ENCODE assay signal across 21 cellular contexts in genomic region chr12:99370742-99371141, GRCh38.
DNase-seq lines count a peak whose midpoint lies in the region; ATAC-seq, FAIRE-seq and TF ChIP-seq lines count a peak whose summit lies in the region.
"Had no signal": no experiment of that assay in that cellular context is flagged by ENCODE, and none has a peak within 500 bp of the region (broad histone marks: within the 10 kb centered on the region; RNA-seq: fewer than 3 reads in every experiment).

No MANE protein-coding gene starts in this region.

- SMC1A ChIA-PET in GM12878 (lab: Charles Lee; ENCODE audit: uncharacterized antibody, unreplicated experiment), result interaction anchor here (1.6 kb wide), 1 partner anchor 11 kb away, joined by 3 read pairs; no protein-coding TSS in a partner anchor

- H3K9me3 ChIP-seq in GM12878 (replicated peaks; ENCODE audit: control insufficient read depth, insufficient read depth, low read length), result no peaks in the 10 kb centered on the region
- H3K9me3 ChIP-seq: SK-N-SH had no signal

- H2AFZ ChIP-seq in GM12878 (ENCODE audit: control insufficient read depth, low read depth, low read length), result no peak overlapping the region

- RAD21 ChIA-PET in GM12878 (lab: Charles Lee; ENCODE audit: unreplicated experiment), result no interaction called here

- no peak overlapping the region for H3K27ac Mint-ChIP-seq in immature natural killer cell
- H3K27ac Mint-ChIP-seq: IgD-negative memory B cell had no signal

- H3K27me3 ChIP-seq in GM12878 (replicated peaks in 1 of 2; ENCODE audit: control insufficient read depth in 2 of 2, insufficient read depth in 2 of 2, low read length in 1 of 2), result no peaks in the 10 kb centered on the region

- ATAC-seq in GM18867 (IDR thresholded peaks at IDR 0.05; ENCODE audit: unreplicated experiment) (peak; percentile 72), GM19467 (IDR thresholded peaks at IDR 0.05; ENCODE audit: unreplicated experiment) (peak; percentile 56), HG03159 (IDR thresholded peaks at IDR 0.05; ENCODE audit: unreplicated experiment) (peak; percentile 80), GM12878 (peak; percentile 59)

- no peaks in the 10 kb centered on the region for H4K20me1 ChIP-seq in GM12878 (ENCODE audit: control insufficient read depth, insufficient read depth)

- no peak overlapping the region for H3K9ac ChIP-seq in GM12878 (ENCODE audit: control insufficient read depth, insufficient read depth, low read length)
- H3K9ac ChIP-seq: SK-N-SH had no signal

- H3K27me3 Mint-ChIP-seq in immature natural killer cell (ENCODE audit: low read depth in 3 of 3), result peaks cover 0 to 2% (median 2%) of the 10 kb centered on the region in 3 donors
- H3K27me3 Mint-ChIP-seq: IgD-negative memory B cell had no signal

- BruUV-seq in GM12878 (replicated peaks; lab: Mats Ljungman, UMichigan), result no TSS peak

- H3K4me3 ChIP-seq in GM12878, result no peak overlapping the region

- H3K27ac ChIP-seq in GM12878 (ENCODE audit: control insufficient read depth, insufficient read depth), result no peak overlapping the region

- in situ Hi-C loops in GM12878 (cut with MboI), result no loop called here

- no peaks in the 10 kb centered on the region for H3K4me1 Mint-ChIP-seq in immature natural killer cell
- H3K4me1 Mint-ChIP-seq: IgD-negative memory B cell had no signal

- DNase-seq in GM12878 (ENCODE audit: low read depth, low spot score), result no peak
- no peak for DNase-seq in NCI-H510A treated with DMSO at 0.1 percent for 48 hours (lab: John Stamatoyannopoulos, UW)
- no peak for DNase-seq in AG08395 (ENCODE audit: low spot score)
- DNase-seq in T-helper 2 cell, result no peak
- DNase-seq in immature natural killer cell, result no peak
- DNase-seq: C1 segment of cervical spinal cord, DMS79 treated with DMSO at 0.1 percent for 48 hours, H7, Kasumi-1, NCI-H1105 treated with DMSO at 0.1 percent for 48 hours, NCI-H1694 treated with DMSO at 0.1 percent for 48 hours, NCI-H226, NCI-H526, SHP77, SK-N-SH, T-helper 1 cell had no signal

- H3K36me3 ChIP-seq in GM12878 (ENCODE audit: control insufficient read depth in 2 of 2, insufficient read depth in 2 of 2, low read length in 1 of 2), result no peaks in the 10 kb centered on the region

- WGBS in GM12878 (ENCODE audit: insufficient coverage, insufficient replicate concordance, low lambda C conversion rate, missing lambda C conversion rate), result 26% methylated on average over 1 of the region's 1 CpG

- no peaks in the 10 kb centered on the region for H3K36me3 Mint-ChIP-seq in immature natural killer cell
- H3K36me3 Mint-ChIP-seq: IgD-negative memory B cell had no signal

- H3K4me1 ChIP-seq in GM12878 (ENCODE audit: control insufficient read depth, insufficient read depth, low read length), result no peaks in the 10 kb centered on the region

- CTCF ChIA-PET in GM12878 (lab: Yijun Ruan, JAX), result interaction anchor here (1.1 kb wide), 1 partner anchor 16 kb away, joined by 4 read pairs; no protein-coding TSS in a partner anchor

- no peak overlapping the region for H3K4me3 Mint-ChIP-seq in immature natural killer cell
- H3K4me3 Mint-ChIP-seq: IgD-negative memory B cell had no signal

- TF ChIP-seq RAD21 in GM12878 (IDR thresholded peaks at IDR 0.05; ENCODE audit: insufficient read depth, low read depth, low read length), result no peak

- TF ChIP-seq CTCF in GM12878 (IDR thresholded peaks at IDR 0.05 in 2 of 3, conservative IDR thresholded peaks at IDR 0.05 in 1 of 3; ENCODE audit: control insufficient read depth in 2 of 3, extremely low read depth in 1 of 3, insufficient read depth in 1 of 3, low read depth in 3 of 3, low read length in 3 of 3), result no peak

- no peak overlapping the region for H3K4me2 ChIP-seq in GM12878 (ENCODE audit: control insufficient read depth, insufficient read depth)
- H3K4me2 ChIP-seq: SK-N-SH had no signal

- H3K9me3 Mint-ChIP-seq in immature natural killer cell, result peaks cover 0 to 17% (median 12%) of the 10 kb centered on the region in 6 donors

- FAIRE-seq in GM12878 (lab: Jason Lieb, UNC), result no peak
- FAIRE-seq: A204.1 had no signal

- POLR2A ChIA-PET in GM12878 (lab: Charles Lee), result no interaction called here

- intact Hi-C loops in GM12878 (cut with micrococcal nuclease; ENCODE audit: unreplicated experiment), result no loop called here

- no peak for TF ChIP-seq POLR2A in GM12878 (IDR thresholded peaks at IDR 0.05; ENCODE audit: low read depth, low read length)

- no peaks in the 10 kb centered on the region for H3K79me2 ChIP-seq in GM12878 (ENCODE audit: control insufficient read depth, insufficient read depth, low read length)

- TF ChIP-seq EP300 in GM12878 (IDR thresholded peaks at IDR 0.05; ENCODE audit: borderline replicate concordance in 1 of 2, control insufficient read depth in 1 of 2, low read depth in 2 of 2, low read length in 2 of 2), result no peak

TF ChIP-seq in GM12878, 131 proteins besides CTCF, POLR2A, EP300 and RAD21 (continues in another document):
- TF ChIP-seq STAT1 (conservative IDR thresholded peaks at IDR 0.05) (no peak), RAD51 (IDR thresholded peaks at IDR 0.05) (no peak), E4F1 (IDR thresholded peaks at IDR 0.05; ENCODE audit: borderline replicate concordance, partially characterized antibody) (no peak), RFX5 (IDR thresholded peaks at IDR 0.05; ENCODE audit: low read depth, low read length) (no peak), HSF1 (IDR thresholded peaks at IDR 0.05; ENCODE audit: low read depth, low read length) (no peak), MTA2 (IDR thresholded peaks at IDR 0.05; ENCODE audit: low read depth) (no peak), SUPT20H (IDR thresholded peaks at IDR 0.05; ENCODE audit: borderline replicate concordance, control insufficient read depth, low read depth, low read length) (no peak), ZBTB11 (CRISPR knock-in tag; IDR thresholded peaks at IDR 0.05) (no peak)
